ENCODE assay signal across 14 cellular contexts in genomic region chr16:3839402-3840184, GRCh38.
"Had no signal": no experiment of that assay in that cellular context is flagged by ENCODE, and none has a peak within 500 bp of the region (broad histone marks: within the 10 kb centered on the region; RNA-seq: fewer than 3 reads in every experiment).

No MANE protein-coding gene starts in this region.

- H3K36me3 ChIP-seq: pancreas, thyroid gland had no signal

- H3K27me3 ChIP-seq: body of pancreas, hepatocyte, pancreas, thyroid gland had no signal

- ATAC-seq: body of pancreas, natural killer cell, pancreas had no signal

- H3K4me3 ChIP-seq: body of pancreas, hepatocyte, lung, pancreas, thyroid gland had no signal

- H3K27me3 Mint-ChIP-seq: activated naive CD4-positive, alpha-beta T cell treated with anti-CD3 and anti-CD28 coated beads, Interleukin-2, amount 50 U/mL, for 24 hours had no signal

- H3K4me2 ChIP-seq: hepatocyte had no signal

- H3K9me3 ChIP-seq: body of pancreas, pancreas, thyroid gland had no signal

- DNase-seq: activated CD4-positive, alpha-beta T cell treated with anti-CD3 and anti-CD28 coated beads, Interleukin-2, amount 50 U/mL, for 4 hours; activated CD4-positive, CD25-positive, alpha-beta regulatory T cell treated with anti-CD3 and anti-CD28 coated beads, Interleukin-2, amount 50 U/mL, for 72 hours; activated effector memory CD4-positive, alpha-beta T cell treated with Interleukin-2 at 50 U/mL for 16 hours; activated T-cell treated with anti-CD3 and anti-CD28 coated beads, Interleukin-2, amount 50 U/mL, for 1 hour; amniotic stem cell; body of pancreas; natural killer cell; pancreas; stimulated activated CD4-positive, alpha-beta T cell treated with anti-CD3 and anti-CD28 coated beads, Interleukin-4, amount 100 ng/mL, for 4 hours; thyroid gland had no signal

- H2AFZ ChIP-seq: hepatocyte had no signal

- H3K36me3 Mint-ChIP-seq: activated naive CD4-positive, alpha-beta T cell treated with anti-CD3 and anti-CD28 coated beads, Interleukin-2, amount 50 U/mL, for 24 hours; natural killer cell had no signal

- H3K27ac Mint-ChIP-seq: activated naive CD4-positive, alpha-beta T cell treated with anti-CD3 and anti-CD28 coated beads, Interleukin-2, amount 50 U/mL, for 24 hours; T-helper 2 cell treated with Interferon-gamma antibody and Interleukin-4, amounts not matched to agents 5 μg/mL and 100 μg/mL, for 36 hours had no signal

- H3K9me3 Mint-ChIP-seq: activated naive CD4-positive, alpha-beta T cell treated with anti-CD3 and anti-CD28 coated beads, Interleukin-2, amount 50 U/mL, for 24 hours; natural killer cell had no signal

- H3K27ac ChIP-seq: body of pancreas, hepatocyte, pancreas, thyroid gland had no signal

- H3K4me3 Mint-ChIP-seq: activated naive CD4-positive, alpha-beta T cell treated with anti-CD3 and anti-CD28 coated beads, Interleukin-2, amount 50 U/mL, for 24 hours; natural killer cell; T-helper 2 cell treated with Interferon-gamma antibody and Interleukin-4, amounts not matched to agents 5 μg/mL and 100 μg/mL, for 36 hours had no signal
